8 cellular contexts compared by ENCODE assay signal in genomic region chr13:111216166-111216960, GRCh38.
DNase-seq lines count a peak whose midpoint lies in the region; ATAC-seq and TF ChIP-seq lines count a peak whose summit lies in the region.

No MANE protein-coding gene starts in this region.

- TF ChIP-seq CTCF in DND-41 (IDR thresholded peaks at IDR 0.05; ENCODE audit: borderline replicate concordance, extremely low read depth, low read length, poor library complexity, severe bottlenecking) (peak; percentile 67), HFF-Myc (IDR thresholded peaks at IDR 0.05; ENCODE audit: low read depth, low read length, missing control alignments) (peak; percentile 49), cardiac fibroblast (IDR thresholded peaks at IDR 0.05; ENCODE audit: low read depth, low read length) (peak; percentile 49), lung (IDR thresholded peaks at IDR 0.05; ENCODE audit: control extremely low read depth, extremely low read depth) (peak; percentile 29), thoracic aorta (IDR thresholded peaks at IDR 0.05) (peak; percentile 54)

- peaks cover 91% of the 10 kb centered on the region for H4K20me1 ChIP-seq in DND-41 (ENCODE audit: insufficient read depth, low read length)

- ATAC-seq in DND-41 (ENCODE audit: insufficient read depth, low read depth) (peak; percentile 80), lung (ENCODE audit: insufficient read depth, low FRiP score) (no peak), thoracic aorta (ENCODE audit: insufficient number of reproducible peaks, low FRiP score, low read depth) (no peak), HG03196 (IDR thresholded peaks at IDR 0.05; ENCODE audit: unreplicated experiment) (no peak)

- no peak overlapping the region for H2AFZ ChIP-seq in DND-41 (ENCODE audit: low read depth, low read length)

- H3K36me3 ChIP-seq in DND-41 (ENCODE audit: insufficient read depth, low read length), result peaks cover 84% of the 10 kb centered on the region
- peaks cover 0 to 5% of the 10 kb centered on the region in 2 donors for H3K36me3 ChIP-seq in lung (ENCODE audit: control insufficient read depth in 2 of 2, insufficient read depth in 2 of 2, low read length in 2 of 2)
- H3K36me3 ChIP-seq in thoracic aorta, result no peaks in the 10 kb centered on the region

- H3K9me3 ChIP-seq in DND-41 (ENCODE audit: insufficient read depth, low read length, severe bottlenecking) (no peaks in the 10 kb centered on the region), lung (ENCODE audit: control insufficient read depth in 2 of 2, insufficient read depth in 1 of 2, low read length in 1 of 2) (no peaks in the 10 kb centered on the region), thoracic aorta (no peaks in the 10 kb centered on the region)

- DNase-seq in DND-41, result peak; percentile 65
- no peak for DNase-seq in HFF-Myc (ENCODE audit: extremely low read depth, low read depth)
- peak; percentile 52 for DNase-seq in SK-N-DZ (ENCODE audit: low spot score)
- no peak for DNase-seq in cardiac fibroblast (ENCODE audit: low read depth in 2 of 2)
- no peak for DNase-seq in lung (ENCODE audit: low spot score)
- no peak for DNase-seq in thoracic aorta (ENCODE audit: low spot score)
- no peak for DNase-seq in occipital lobe (lab: John Stamatoyannopoulos, UW)

- H3K27me3 ChIP-seq in DND-41 (ENCODE audit: insufficient read depth, low read length, poor library complexity), result no peaks in the 10 kb centered on the region
- H3K27me3 ChIP-seq in lung (ENCODE audit: control insufficient read depth, insufficient read depth), result no peaks in the 10 kb centered on the region
- no peaks in the 10 kb centered on the region for H3K27me3 ChIP-seq in thoracic aorta (replicated peaks; ENCODE audit: insufficient read depth)

- H3K4me3 ChIP-seq in DND-41 (ENCODE audit: low read depth in 1 of 2, low read length in 2 of 2) (no peak overlapping the region), HFF-Myc (replicated peaks; ENCODE audit: low read depth, low read length) (no peak overlapping the region), cardiac fibroblast (replicated peaks in 1 of 2; ENCODE audit: low read depth in 2 of 2, low read length in 2 of 2) (no peak overlapping the region), lung (no peak overlapping the region), thoracic aorta (no peak overlapping the region)

- H3K4me1 ChIP-seq in DND-41 (ENCODE audit: insufficient read depth, low read length) (peaks cover 29% of the 10 kb centered on the region), lung (ENCODE audit: control insufficient read depth in 2 of 2, insufficient read depth in 2 of 2, low read length in 2 of 2) (peaks cover 17 to 25% of the 10 kb centered on the region in 2 donors), thoracic aorta (ENCODE audit: control insufficient read depth in 1 of 2, low read depth in 2 of 2) (peaks cover 42 to 89% of the 10 kb centered on the region in 2 donors)

- H3K27ac ChIP-seq in DND-41 (ENCODE audit: low read length) (peak overlapping the region; percentile 69), lung (ENCODE audit: low read depth in 1 of 2, low read length in 1 of 2) (no peak overlapping the region), thoracic aorta (peak overlapping the region; percentile 45 to 70)

- peaks cover 94% of the 10 kb centered on the region for H3K79me2 ChIP-seq in DND-41 (ENCODE audit: insufficient read depth, low read length)

- H3K4me2 ChIP-seq in DND-41 (ENCODE audit: insufficient read depth, low read length), result no peak overlapping the region

- 91 to 92% methylated on average over 14 to 15 of the region's 15 CpGs for WGBS in lung, 2 donors

- no peak overlapping the region for H3K9ac ChIP-seq in DND-41 (ENCODE audit: low read depth, low read length)

Comparison
In these comparisons a context has a peak if more than half of its experiments do, and no peak if none do; other contexts are left out.
1. DNase-seq: peak in DND-41 (single experiment) and SK-N-DZ (single experiment); none in HFF-Myc (single experiment), cardiac fibroblast (0 of 2), lung (single experiment), thoracic aorta (single experiment) and occipital lobe (single experiment).
2. H3K27ac ChIP-seq: peak in DND-41 (single experiment) and thoracic aorta (2 of 2); none in lung (0 of 2).
3. Peak in every context shown above with its lines, with median percentiles within 50 percentile points of each other: CTCF ChIP-seq.